11 cellular contexts compared by ENCODE assay signal in genomic region chr10:119113805-119114732, GRCh38. TPM values are rescaled to one million over a fixed set of nuclear protein-coding genes. Genes with fewer than 3 reads are reported as not detected.
A peak's percentile ranks its signal among the peaks of the same experiment; 100 is the strongest.
DNase-seq lines count a peak whose midpoint lies in the region; ATAC-seq and TF ChIP-seq lines count a peak whose summit lies in the region.
"Had no signal": no experiment of that assay in that cellular context is flagged by ENCODE, and none has a peak within 500 bp of the region (broad histone marks: within the 10 kb centered on the region; RNA-seq: fewer than 3 reads in every experiment).

No MANE protein-coding gene starts in this region.

- H3K27me3 Mint-ChIP-seq in HFFc6 (ENCODE audit: insufficient read depth) = no peaks in the 10 kb centered on the region; the same call in 1 of the 2 replicates
- H3K27me3 Mint-ChIP-seq in WTC11 (ENCODE audit: low read depth) = no peaks in the 10 kb centered on the region

- peak overlapping the region; percentile 43 for H3K4me3 Mint-ChIP-seq in HFFc6
- no peak overlapping the region for H3K4me3 Mint-ChIP-seq in WTC11

- CTCF ChIA-PET in WTC11 (lab: Charles Lee) = no interaction called here

- H3K4me1 ChIP-seq in ACC112 (ENCODE audit: control insufficient read depth, insufficient read depth, low read length, unreplicated experiment) = peaks cover 27% of the 10 kb centered on the region
- H3K4me1 ChIP-seq in left lung = peaks cover 0 to 20% of the 10 kb centered on the region in 2 donors
- H3K4me1 ChIP-seq: colonic mucosa, left ventricle myocardium inferior had no signal

- H3K9me3 Mint-ChIP-seq in HFFc6 = no peaks in the 10 kb centered on the region
- no peaks in the 10 kb centered on the region for H3K9me3 Mint-ChIP-seq in WTC11

- H3K27ac Mint-ChIP-seq in HFFc6 (peak overlapping the region; percentile 91), WTC11 (no peak overlapping the region)

- peaks cover 18% of the 10 kb centered on the region for H3K36me3 ChIP-seq in ACC112 (ENCODE audit: insufficient read depth, low read length)
- H3K36me3 ChIP-seq in left lung = peaks cover 0 to 82% of the 10 kb centered on the region in 2 donors

- peaks cover 37% of the 10 kb centered on the region for H3K4me1 Mint-ChIP-seq in HFFc6 (ENCODE audit: low read depth)
- H3K4me1 Mint-ChIP-seq in WTC11 = no peaks in the 10 kb centered on the region

- intact Hi-C loops in left lung (cut with DNase I) = no loop called here

- ATAC-seq in WTC11 = no peak
- ATAC-seq in left lung = peak; percentile 23
- ATAC-seq in HG03280 (IDR thresholded peaks at IDR 0.05; ENCODE audit: unreplicated experiment) = no peak

- DNase-seq in HFFc6 (peak; percentile 90), WTC11 (ENCODE audit: low spot score) (no peak), left lung (no peak), NCI-H510A treated with DMSO at 0.1 percent for 48 hours (lab: John Stamatoyannopoulos, UW) (no peak), DMS153 treated with DMSO at 0.1 percent for 48 hours (lab: John Stamatoyannopoulos, UW; ENCODE audit: unreplicated experiment) (no peak)
- no peak for DNase-seq in stimulated activated naive CD4-positive, alpha-beta T cell treated with Interleukin-2 at 50 U/mL for 16 hours (lab: John Stamatoyannopoulos, UW)
- DNase-seq: colonic mucosa, left ventricle myocardium inferior, NCI-H2081 had no signal

- no peak overlapping the region for H2AFZ ChIP-seq in ACC112 (ENCODE audit: low read length, unreplicated experiment)

- POLR2A ChIA-PET in WTC11 (lab: Charles Lee) = interaction anchor here (0.5 kb wide), 1 partner anchor 39 kb away, joined by 4 read pairs; no protein-coding TSS in a partner anchor

- H3K27me3 ChIP-seq in ACC112 (ENCODE audit: insufficient read depth, low read length) (no peaks in the 10 kb centered on the region), left lung (no peaks in the 10 kb centered on the region)
- H3K27me3 ChIP-seq: colonic mucosa had no signal

- H3K27ac ChIP-seq in ACC112 (ENCODE audit: low read depth, low read length) (peak overlapping the region; percentile 91), left lung (peak overlapping the region in 1 of 2 donors; percentile 66)
- H3K27ac ChIP-seq: colonic mucosa, left ventricle myocardium inferior had no signal

- H3K4me3 ChIP-seq in ACC112 (ENCODE audit: low read depth, low read length) (peak overlapping the region; percentile 19; the same call in 1 of the 2 replicates), left lung (no peak overlapping the region)
- H3K4me3 ChIP-seq: colonic mucosa, left ventricle myocardium inferior had no signal

- TF ChIP-seq CTCF in HFFc6 (IDR thresholded peaks at IDR 0.05) (no peak), WTC11 (IDR thresholded peaks at IDR 0.05) (no peak), left lung (IDR thresholded peaks at IDR 0.05) (no peak)

- H3K36me3 Mint-ChIP-seq in HFFc6 (ENCODE audit: low read depth) (peaks cover 10% of the 10 kb centered on the region), WTC11 (peaks cover 54% of the 10 kb centered on the region)

- no peaks in the 10 kb centered on the region for H3K9me3 ChIP-seq in left lung
- H3K9me3 ChIP-seq: colonic mucosa, left ventricle myocardium inferior had no signal

- H3K79me2 ChIP-seq in ACC112 (ENCODE audit: control insufficient read depth, insufficient read depth, low read length, unreplicated experiment) = peaks cover 3% of the 10 kb centered on the region

TF ChIP-seq in WTC11, 78 proteins besides CTCF, POLR2A, EP300 and RAD21:
- TF ChIP-seq GABPB1 (CRISPR knock-in tag; IDR thresholded peaks at IDR 0.05) (peak; percentile 97), CBFB (CRISPR knock-in tag; IDR thresholded peaks at IDR 0.05; ENCODE audit: low read depth) (no peak)

RNA-seq across cellular contexts. Expression of gene DENND10, which starts 10.2 kb away (rescaled TPM):
- total RNA-seq in HFFc6 (2021; fragmentation: NEBNext Ultra II Directional; extraction: Animal tissue kit (Norgen Biotek cat#: 25700)) = 10 to 100 TPM; 43.9 to 53.8 (median 46.8) TPM
- total RNA-seq in WTC11 (2021) = 58.7 to 60.6 TPM (median 59.0 TPM) in 3 replicates
- total RNA-seq in left lung = 10 to 100 TPM; 34.2 to 37.4 TPM

RNA-seq across cellular contexts. Expression of gene EIF3A, which starts 33.5 kb away (rescaled TPM):
- total RNA-seq in HFFc6 (2021; fragmentation: NEBNext Ultra II Directional; extraction: Animal tissue kit (Norgen Biotek cat#: 25700)) = 100 to 1,000 TPM; 132 to 149 (median 139) TPM
- 177 to 213 TPM (median 178 TPM) in 3 replicates for total RNA-seq in WTC11 (2021)
- total RNA-seq in left lung = 100 to 1,000 TPM in 1 of 2 donors, 10 to 100 TPM in 1; 89.1 to 113 TPM

RNA-seq across cellular contexts. Expression of gene SFXN4, which starts 51.4 kb away (rescaled TPM):
- total RNA-seq in HFFc6 (2021; fragmentation: NEBNext Ultra II Directional; extraction: Animal tissue kit (Norgen Biotek cat#: 25700)) = 10 to 100 TPM; 10.9 to 18.5 (median 14.2) TPM
- total RNA-seq in WTC11 (2021) (23.8 to 25.9 TPM (median 24.0 TPM) in 3 replicates), left lung (10 to 100 TPM; 13.2 to 23.1 TPM)
